Comparison of ENCODE assay signal across 14 cellular contexts in the genomic region with DNA sequence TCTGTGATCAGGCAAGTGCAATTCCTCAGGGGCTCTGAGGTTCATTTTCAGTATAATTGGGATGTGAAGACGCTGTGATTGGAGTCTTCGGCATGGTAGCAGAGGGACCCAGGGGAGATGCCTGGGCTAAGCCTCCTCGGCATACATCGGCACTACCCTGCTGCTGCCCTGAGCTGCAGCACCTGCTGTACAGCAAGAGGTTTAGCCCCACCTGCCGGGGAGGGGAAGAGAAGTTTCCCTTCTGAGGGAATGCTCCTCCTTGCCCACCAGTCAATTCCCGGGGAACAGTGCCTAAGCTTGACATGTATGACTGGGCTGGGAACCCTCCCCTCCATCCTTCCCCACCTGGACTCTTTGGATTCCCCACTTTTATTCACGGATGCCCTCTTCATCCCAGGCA. TPM values are rescaled to one million over a fixed set of nuclear protein-coding genes. Genes with fewer than 3 reads are reported as not detected.
DNase-seq lines count a peak whose midpoint lies in the region; ATAC-seq, FAIRE-seq and TF ChIP-seq lines count a peak whose summit lies in the region.
"Had no signal": no experiment of that assay in that cellular context is flagged by ENCODE, and none has a peak within 500 bp of the region (broad histone marks: within the 10 kb centered on the region; RNA-seq: fewer than 3 reads in every experiment).

No MANE protein-coding gene starts in this region.

- no CpG with 5 or more reads among the region's 7 CpGs for WGBS in H9 (ENCODE audit: extremely low coverage, insufficient read length, low lambda C conversion rate)
- WGBS in hepatocyte (ENCODE audit: low lambda C conversion rate, missing lambda C conversion rate): 71% methylated on average over 7 of the region's 7 CpGs

- H3K4ac ChIP-seq in H9 (ENCODE audit: low read depth, low read length): no peak overlapping the region

- H3K4me2 ChIP-seq in H9 (ENCODE audit: insufficient read depth, insufficient read length, low read length): no peak overlapping the region
- no peak overlapping the region for H3K4me2 ChIP-seq in OCI-LY1 (ENCODE audit: low read length)
- H3K4me2 ChIP-seq in hepatocyte: no peak overlapping the region

- no peak overlapping the region for H3K27ac Mint-ChIP-seq in H9
- H3K27ac Mint-ChIP-seq: T-cell had no signal

- no peaks in the 10 kb centered on the region for H3K27me3 Mint-ChIP-seq in H9 (ENCODE audit: low read depth)
- H3K27me3 Mint-ChIP-seq: stimulated activated naive CD8-positive, alpha-beta T cell treated with anti-CD3 and anti-CD28 coated beads, Interleukin-15, amount 100 ng/mL, for 72 hours had no signal

- H3K36me3 ChIP-seq in OCI-LY1 (ENCODE audit: insufficient read depth, low read length) (no peaks in the 10 kb centered on the region), hepatocyte (replicated peaks; ENCODE audit: insufficient read depth, low read depth) (no peaks in the 10 kb centered on the region)

- no peaks in the 10 kb centered on the region for H3K36me3 Mint-ChIP-seq in H9 (ENCODE audit: insufficient read depth in 1 of 3, low read depth in 3 of 3)
- H3K36me3 Mint-ChIP-seq: T-cell had no signal

- H3K18ac ChIP-seq in H9 (ENCODE audit: insufficient read length, low read depth, low read length): no peak overlapping the region

- H3K4me3 ChIP-seq in OCI-LY1 (ENCODE audit: low read depth, low read length, poor library complexity, severe bottlenecking): no peak overlapping the region
- H3K4me3 ChIP-seq in hepatocyte: no peak overlapping the region

- no peak for FAIRE-seq in urothelium cell line (lab: Jason Lieb, UNC)
- FAIRE-seq: GM19239, kidney had no signal

- no peaks in the 10 kb centered on the region for H3K9me3 Mint-ChIP-seq in H9
- H3K9me3 Mint-ChIP-seq: stimulated activated naive CD8-positive, alpha-beta T cell treated with anti-CD3 and anti-CD28 coated beads, Interleukin-15, amount 100 ng/mL, for 72 hours; T-cell had no signal

- H3K4me1 ChIP-seq in H9 (ENCODE audit: insufficient read depth, low read length) (no peaks in the 10 kb centered on the region), OCI-LY1 (ENCODE audit: insufficient read depth, low read length, severe bottlenecking) (no peaks in the 10 kb centered on the region), hepatocyte (ENCODE audit: insufficient read depth) (peaks cover 12% of the 10 kb centered on the region)

- no peaks in the 10 kb centered on the region for H3K23me2 ChIP-seq in H9 (ENCODE audit: insufficient read length, low read depth, low read length, poor library complexity, severe bottlenecking)

- H2BK12ac ChIP-seq in H9 (ENCODE audit: insufficient read length, low read depth, low read length): no peak overlapping the region

- no peaks in the 10 kb centered on the region for H4K20me1 ChIP-seq in H9 (ENCODE audit: control insufficient read depth, insufficient read depth, insufficient read length)
- no peaks in the 10 kb centered on the region for H4K20me1 ChIP-seq in OCI-LY1 (ENCODE audit: insufficient read depth, low read length)
- no peaks in the 10 kb centered on the region for H4K20me1 ChIP-seq in hepatocyte (ENCODE audit: insufficient read depth, poor library complexity, severe bottlenecking)

- H3K9me2 ChIP-seq in OCI-LY1 (ENCODE audit: low read depth, low read length) (no peaks in the 10 kb centered on the region), hepatocyte (replicated peaks; ENCODE audit: insufficient read depth) (no peaks in the 10 kb centered on the region)

- H2BK120ac ChIP-seq in H9 (ENCODE audit: low read depth, low read length, poor library complexity, severe bottlenecking): no peak overlapping the region

- no peaks in the 10 kb centered on the region for H3K27me3 ChIP-seq in H9 (ENCODE audit: insufficient read depth, low read length)
- H3K27me3 ChIP-seq in OCI-LY1 (ENCODE audit: insufficient read depth, low read length): no peaks in the 10 kb centered on the region
- no peaks in the 10 kb centered on the region for H3K27me3 ChIP-seq in hepatocyte

- ATAC-seq in GM18517 (IDR thresholded peaks at IDR 0.05; ENCODE audit: unreplicated experiment): no peak
- ATAC-seq: stimulated activated naive CD8-positive, alpha-beta T cell treated with anti-CD3 and anti-CD28 coated beads, Interleukin-15, amount 100 ng/mL, for 72 hours; T-cell had no signal

- no peak overlapping the region for H2BK15ac ChIP-seq in H9 (ENCODE audit: low read depth, low read length)

- DNase-seq in DMS53 treated with DMSO at 0.1 percent for 48 hours (lab: John Stamatoyannopoulos, UW; ENCODE audit: unreplicated experiment) (peak; percentile 40), H9 (peak; percentile 76), hepatocyte (ENCODE audit: low spot score) (peak; percentile 26), NOMO-1 treated with DMSO at 0.1 percent for 48 hours (lab: John Stamatoyannopoulos, UW; ENCODE audit: unreplicated experiment) (no peak), urothelium cell line (ENCODE audit: low spot score) (no peak)
- DNase-seq in stimulated activated CD4-positive, alpha-beta T cell treated with anti-CD3 and anti-CD28 coated beads, Interleukin-2, amount 100 ng/mL, for 48 hours: no peak
- DNase-seq: activated CD8-positive, alpha-beta memory T cell treated with anti-CD3 and anti-CD28 coated beads, Interleukin-2, amount 50 U/mL, for 48 hours; kidney; NCI-H2081 treated with DMSO at 0.1 percent for 48 hours; stimulated activated naive CD8-positive, alpha-beta T cell treated with anti-CD3 and anti-CD28 coated beads, Interleukin-15, amount 100 ng/mL, for 72 hours; T-cell had no signal

- H3K27ac ChIP-seq in H9 (ENCODE audit: insufficient read length, low read depth, low read length) (no peak overlapping the region), OCI-LY1 (ENCODE audit: low read depth, low read length, poor library complexity, severe bottlenecking) (no peak overlapping the region), hepatocyte (no peak overlapping the region)

- H3K79me2 ChIP-seq in H9 (ENCODE audit: insufficient read depth, low read length) (no peaks in the 10 kb centered on the region), OCI-LY1 (ENCODE audit: insufficient read depth, low read length) (no peaks in the 10 kb centered on the region), hepatocyte (no peaks in the 10 kb centered on the region)

- peak; percentile 62 for TF ChIP-seq CTCF in H9 (conservative IDR thresholded peaks at IDR 0.05)
- TF ChIP-seq CTCF in OCI-LY1 (IDR thresholded peaks at IDR 0.05; ENCODE audit: low read length): peak; percentile 24; the same call in 1 of the 2 replicates
- no peak for TF ChIP-seq CTCF in hepatocyte (IDR thresholded peaks at IDR 0.05; ENCODE audit: poor library complexity)

- no peak overlapping the region for H2BK5ac ChIP-seq in H9 (ENCODE audit: insufficient read length, low read length)

- no peak overlapping the region for H4K5ac ChIP-seq in H9 (ENCODE audit: insufficient read length, low read depth, low read length)

- no peak overlapping the region for H4K8ac ChIP-seq in H9 (replicated peaks; ENCODE audit: insufficient read length, low read depth, low read length)

- no peaks in the 10 kb centered on the region for H3F3A ChIP-seq in OCI-LY1 (ENCODE audit: insufficient read depth, low read length)

- no peak overlapping the region for H3T11ph ChIP-seq in H9 (ENCODE audit: low read length)

- H3K4me3 Mint-ChIP-seq in H9: no peak overlapping the region
- H3K4me3 Mint-ChIP-seq: stimulated activated naive CD8-positive, alpha-beta T cell treated with anti-CD3 and anti-CD28 coated beads, Interleukin-15, amount 100 ng/mL, for 72 hours; T-cell had no signal

- H3K9ac ChIP-seq in H9 (ENCODE audit: extremely low read depth, insufficient read length, low read length): no peak overlapping the region
- H3K9ac ChIP-seq in OCI-LY1 (ENCODE audit: low read length): no peak overlapping the region

- no peak overlapping the region for H3K14ac ChIP-seq in H9 (ENCODE audit: insufficient read depth, low read length)

- H3K9me3 ChIP-seq in H9 (ENCODE audit: control insufficient read depth, low read depth, low read length): no peaks in the 10 kb centered on the region
- H3K9me3 ChIP-seq in OCI-LY1 (ENCODE audit: low read length): no peaks in the 10 kb centered on the region
- no peaks in the 10 kb centered on the region for H3K9me3 ChIP-seq in hepatocyte (ENCODE audit: low read depth)

- H4K91ac ChIP-seq in H9 (ENCODE audit: insufficient read length, low read depth, low read length): no peak overlapping the region

- no peaks in the 10 kb centered on the region for H3K79me1 ChIP-seq in H9 (ENCODE audit: insufficient read depth, low read depth, low read length, poor library complexity, severe bottlenecking)

- H3K56ac ChIP-seq in H9 (ENCODE audit: insufficient read length, low read depth, low read length): no peak overlapping the region

- H3K23ac ChIP-seq in H9 (ENCODE audit: insufficient read length, low read depth, low read length): no peak overlapping the region

- peaks cover 17 to 22% of the 10 kb centered on the region in 2 experiments for H3K4me1 Mint-ChIP-seq in H9

- no peak overlapping the region for H2BK20ac ChIP-seq in H9 (ENCODE audit: low read depth, low read length, poor library complexity, severe bottlenecking)

- no peak overlapping the region for H2AK5ac ChIP-seq in H9 (ENCODE audit: insufficient read length, low read length)

- H2AFZ ChIP-seq in H9 (ENCODE audit: low read length) (no peak overlapping the region), OCI-LY1 (ENCODE audit: low read length) (no peak overlapping the region), hepatocyte (no peak overlapping the region)

RNA-seq across cellular contexts. Expression of a gene that starts 24.9 kb away (rescaled TPM):
- total RNA-seq in H9 (2021): 4.2 and 4.4 TPM in 2 replicates
- total RNA-seq in hepatocyte: 2.8 and 9.6 TPM in 2 replicates
- polyA plus RNA-seq in hepatocyte: 2.1 and 3.5 TPM in 2 replicates

Comparison
In these comparisons a context has a peak if more than half of its experiments do, and no peak if none do; other contexts are left out.
1. DNase-seq: peak in DMS53 treated with DMSO at 0.1 percent for 48 hours (single experiment), H9 (single experiment) and hepatocyte (single experiment); none in NOMO-1 treated with DMSO at 0.1 percent for 48 hours (single experiment), stimulated activated CD4-positive, alpha-beta T cell treated with anti-CD3 and anti-CD28 coated beads, Interleukin-2, amount 100 ng/mL, for 48 hours (0 of 2) and urothelium cell line (single experiment).